20 cellular contexts compared by ENCODE assay signal in genomic region chr7:93194368-93194767, GRCh38. TPM values are rescaled to one million over a fixed set of nuclear protein-coding genes. Genes with fewer than 3 reads are reported as not detected.
DNase-seq lines count a peak whose midpoint lies in the region; TF ChIP-seq lines count a peak whose summit lies in the region.
"Had no signal": no experiment of that assay in that cellular context is flagged by ENCODE, and none has a peak within 500 bp of the region (broad histone marks: within the 10 kb centered on the region; RNA-seq: fewer than 3 reads in every experiment).

No MANE protein-coding gene starts in this region.

- no peak for TF ChIP-seq EP300 in tibial nerve (IDR thresholded peaks at IDR 0.05)
- no peak for TF ChIP-seq EP300 in esophagus muscularis mucosa (IDR thresholded peaks at IDR 0.05)

- no peak overlapping the region for H3K27ac Mint-ChIP-seq in glutamatergic neuron (ENCODE audit: unreplicated experiment)
- H3K27ac Mint-ChIP-seq: activated CD4-positive, alpha-beta T cell treated with anti-CD3 and anti-CD28 coated beads, Interleukin-2, amount 10 ng/mL, durations not matched to agents 24 days and 14 days; activated T-cell treated with anti-CD3 and anti-CD28 coated beads, Interleukin-2, amount 50 U/mL, for 72 hours; T-helper 2 cell treated with Interferon-gamma antibody and Interleukin-4, amounts not matched to agents 5 μg/mL and 100 μg/mL, for 36 hours had no signal

- H3K4me1 ChIP-seq in tibial nerve (no peaks in the 10 kb centered on the region), esophagus muscularis mucosa (no peaks in the 10 kb centered on the region)
- H3K4me1 ChIP-seq: adrenal gland, gastrocnemius medialis, pancreas had no signal

- H3K4me1 Mint-ChIP-seq in glutamatergic neuron (ENCODE audit: low read depth, unreplicated experiment): no peaks in the 10 kb centered on the region
- H3K4me1 Mint-ChIP-seq: activated CD4-positive, alpha-beta T cell treated with anti-CD3 and anti-CD28 coated beads, Interleukin-2, amount 10 ng/mL, durations not matched to agents 24 days and 14 days had no signal

- 64 to 66% methylated on average over 3 of the region's 3 CpGs for WGBS in tibial nerve, 2 donors
- 56% methylated on average over 3 of the region's 3 CpGs for WGBS in esophagus muscularis mucosa

- no peaks in the 10 kb centered on the region for H3K9me3 Mint-ChIP-seq in glutamatergic neuron (ENCODE audit: unreplicated experiment)
- H3K9me3 Mint-ChIP-seq: activated CD4-positive, alpha-beta T cell treated with anti-CD3 and anti-CD28 coated beads, Interleukin-2, amount 10 ng/mL, durations not matched to agents 24 days and 14 days; activated T-cell treated with anti-CD3 and anti-CD28 coated beads, Interleukin-2, amount 50 U/mL, for 72 hours; T-helper 2 cell treated with Interferon-gamma antibody and Interleukin-4, amounts not matched to agents 5 μg/mL and 100 μg/mL, for 36 hours had no signal

- intact Hi-C loops in esophagus muscularis mucosa (cut with DNase I): no loop called here

- no peaks in the 10 kb centered on the region for H3K27me3 Mint-ChIP-seq in glutamatergic neuron (ENCODE audit: unreplicated experiment)

- TF ChIP-seq POLR2A in tibial nerve (IDR thresholded peaks at IDR 0.05): no peak
- no peak for TF ChIP-seq POLR2A in esophagus muscularis mucosa (IDR thresholded peaks at IDR 0.05; ENCODE audit: low read depth)

- H3K27ac ChIP-seq in tibial nerve: no peak overlapping the region
- H3K27ac ChIP-seq in esophagus muscularis mucosa (replicated peaks in 1 of 4): no peak overlapping the region
- H3K27ac ChIP-seq: adrenal gland, gastrocnemius medialis, pancreas had no signal

- no peaks in the 10 kb centered on the region for H3K36me3 Mint-ChIP-seq in glutamatergic neuron (ENCODE audit: unreplicated experiment)

- DNase-seq in AG09309 (ENCODE audit: low read depth) (peak; percentile 5), HS-5 (ENCODE audit: low read depth) (peak; percentile 26), amniotic epithelial cell (ENCODE audit: low read depth) (peak; percentile 38), foreskin melanocyte (peak; percentile 23), epidermal melanocyte (ENCODE audit: insufficient read length, low spot score) (no peak), tibial nerve (ENCODE audit: low spot score in 2 of 2) (no peak), esophagus muscularis mucosa (ENCODE audit: extremely low spot score) (no peak), glutamatergic neuron (no peak)
- DNase-seq: activated CD4-positive, alpha-beta T cell treated with anti-CD3 and anti-CD28 coated beads, Interleukin-2, amount 10 ng/mL, durations not matched to agents 24 days and 14 days; activated T-cell treated with anti-CD3 and anti-CD28 coated beads, Interleukin-2, amount 50 U/mL, for 72 hours; adrenal gland; dermis blood vessel endothelial cell; DMS153; gastrocnemius medialis; kidney; NCI-H1092 treated with DMSO at 0.1 percent for 48 hours; NCI-H446; pancreas; RPMI8226 had no signal

- TF ChIP-seq CTCF in AG09309 (IDR thresholded peaks at IDR 0.05; ENCODE audit: control insufficient read depth, insufficient read depth, low read depth, low read length, missing control alignments): no peak
- no peak for TF ChIP-seq CTCF in tibial nerve (IDR thresholded peaks at IDR 0.05)
- TF ChIP-seq CTCF in esophagus muscularis mucosa (IDR thresholded peaks at IDR 0.05): no peak
- TF ChIP-seq CTCF in glutamatergic neuron (IDR thresholded peaks at IDR 0.05; ENCODE audit: partially characterized antibody, unreplicated experiment): no peak

- peaks cover 0 to 2% of the 10 kb centered on the region in 2 donors for H3K27me3 ChIP-seq in tibial nerve
- H3K27me3 ChIP-seq in esophagus muscularis mucosa: no peaks in the 10 kb centered on the region
- H3K27me3 ChIP-seq: gastrocnemius medialis had no signal

- H3K36me3 ChIP-seq in tibial nerve: no peaks in the 10 kb centered on the region
- H3K36me3 ChIP-seq in esophagus muscularis mucosa: no peaks in the 10 kb centered on the region
- H3K36me3 ChIP-seq: adrenal gland, gastrocnemius medialis, pancreas had no signal

- H3K4me3 Mint-ChIP-seq in glutamatergic neuron (ENCODE audit: unreplicated experiment): no peak overlapping the region
- H3K4me3 Mint-ChIP-seq: activated CD4-positive, alpha-beta T cell treated with anti-CD3 and anti-CD28 coated beads, Interleukin-2, amount 10 ng/mL, durations not matched to agents 24 days and 14 days; activated T-cell treated with anti-CD3 and anti-CD28 coated beads, Interleukin-2, amount 50 U/mL, for 72 hours; T-helper 2 cell treated with Interferon-gamma antibody and Interleukin-4, amounts not matched to agents 5 μg/mL and 100 μg/mL, for 36 hours had no signal

- H3K4me3 ChIP-seq in AG09309 (ENCODE audit: control insufficient read depth, low read depth, low read length) (no peak overlapping the region), tibial nerve (no peak overlapping the region), esophagus muscularis mucosa (no peak overlapping the region)
- H3K4me3 ChIP-seq: adrenal gland, gastrocnemius medialis, pancreas had no signal

- H3K9me3 ChIP-seq in tibial nerve (no peaks in the 10 kb centered on the region), esophagus muscularis mucosa (no peaks in the 10 kb centered on the region)
- H3K9me3 ChIP-seq: adrenal gland, gastrocnemius medialis, pancreas had no signal

RNA-seq across cellular contexts. Expression of gene HEPACAM2, which starts 31.9 kb away (rescaled TPM):
- total RNA-seq in tibial nerve (not detected), esophagus muscularis mucosa (not detected), glutamatergic neuron (ENCODE audit: unreplicated experiment) (not detected)
- total RNA-seq: activated CD4-positive, alpha-beta T cell treated with anti-CD3 and anti-CD28 coated beads, Interleukin-2, amount 10 ng/mL, durations not matched to agents 24 days and 14 days; activated T-cell treated with anti-CD3 and anti-CD28 coated beads, Interleukin-2, amount 50 U/mL, for 72 hours; dermis blood vessel endothelial cell; gastrocnemius medialis had no signal

RNA-seq across cellular contexts. Expression of gene VPS50, which starts 37.8 kb away (rescaled TPM):
- total RNA-seq in tibial nerve: 10 to 100 TPM; 24.6 to 56.8 (median 29.0) TPM
- 10 to 100 TPM; 14.8 to 25.7 (median 18.9) TPM for total RNA-seq in esophagus muscularis mucosa
- total RNA-seq in glutamatergic neuron (ENCODE audit: unreplicated experiment): 31.7 TPM

RNA-seq across cellular contexts. Expression of gene SAMD9L, which starts 46.2 kb away (rescaled TPM):
- total RNA-seq in tibial nerve (10 to 100 TPM; 10.3 to 19.0 (median 13.3) TPM), esophagus muscularis mucosa (1 to 10 TPM; 3.7 to 6.6 (median 5.0) TPM), glutamatergic neuron (ENCODE audit: unreplicated experiment) (not detected)

Comparison
In these comparisons a context has a peak if more than half of its experiments do, and no peak if none do; other contexts are left out.
1. DNase-seq: peak in AG09309 (single experiment), HS-5 (single experiment), amniotic epithelial cell (single experiment) and foreskin melanocyte (single experiment); none in epidermal melanocyte (single experiment), tibial nerve (0 of 2), esophagus muscularis mucosa (single experiment) and glutamatergic neuron (single experiment).